14 cellular contexts compared by ENCODE assay signal in genomic region chr11:130227373-130227772, GRCh38.
DNase-seq lines count a peak whose midpoint lies in the region; TF ChIP-seq lines count a peak whose summit lies in the region.
"Had no signal": no experiment of that assay in that cellular context is flagged by ENCODE, and none has a peak within 500 bp of the region (broad histone marks: within the 10 kb centered on the region; RNA-seq: fewer than 3 reads in every experiment).

No MANE protein-coding gene starts in this region.

- peaks cover 10% of the 10 kb centered on the region for H3K4me1 Mint-ChIP-seq in activated naive CD8-positive, alpha-beta T cell (ENCODE audit: low read depth)
- H3K4me1 Mint-ChIP-seq in activated naive CD8-positive, alpha-beta T cell treated with anti-CD3 and anti-CD28 coated beads for 36 hours = peaks cover 5% of the 10 kb centered on the region
- H3K4me1 Mint-ChIP-seq in osteocyte (ENCODE audit: unreplicated experiment) = no peaks in the 10 kb centered on the region

- H3K4me3 Mint-ChIP-seq in activated naive CD8-positive, alpha-beta T cell = no peak overlapping the region
- no peak overlapping the region for H3K4me3 Mint-ChIP-seq in activated naive CD8-positive, alpha-beta T cell treated with anti-CD3 and anti-CD28 coated beads for 36 hours
- no peak overlapping the region for H3K4me3 Mint-ChIP-seq in osteocyte (ENCODE audit: unreplicated experiment)
- H3K4me3 Mint-ChIP-seq: CD4-positive, alpha-beta T cell; HFFc6 had no signal

- no peaks in the 10 kb centered on the region for H3K27me3 Mint-ChIP-seq in activated naive CD8-positive, alpha-beta T cell
- no peaks in the 10 kb centered on the region for H3K27me3 Mint-ChIP-seq in activated naive CD8-positive, alpha-beta T cell treated with anti-CD3 and anti-CD28 coated beads for 36 hours
- no peaks in the 10 kb centered on the region for H3K27me3 Mint-ChIP-seq in osteocyte (ENCODE audit: unreplicated experiment)
- H3K27me3 Mint-ChIP-seq: CD4-positive, alpha-beta T cell had no signal

- peak overlapping the region; percentile 22 for H3K27ac Mint-ChIP-seq in activated naive CD8-positive, alpha-beta T cell
- no peak overlapping the region for H3K27ac Mint-ChIP-seq in activated naive CD8-positive, alpha-beta T cell treated with anti-CD3 and anti-CD28 coated beads for 36 hours
- H3K27ac Mint-ChIP-seq in osteocyte (ENCODE audit: unreplicated experiment) = no peak overlapping the region
- H3K27ac Mint-ChIP-seq: CD4-positive, alpha-beta T cell; HFFc6 had no signal

- TF ChIP-seq CTCF in GM13976 (IDR thresholded peaks at IDR 0.05; ENCODE audit: borderline replicate concordance, control extremely low read depth, extremely low read depth, insufficient read depth, missing control alignments) (no peak), osteocyte (IDR thresholded peaks at IDR 0.05) (no peak)

- DNase-seq in activated naive CD8-positive, alpha-beta T cell treated with anti-CD3 and anti-CD28 coated beads for 36 hours = no peak
- DNase-seq in NCI-H526 treated with DMSO at 0.1 percent for 48 hours (lab: John Stamatoyannopoulos, UW) (peak; percentile 24), germinal center (ENCODE audit: low spot score) (peak; percentile 51), EL (no peak), GM13976 (ENCODE audit: low spot score) (no peak), osteocyte (ENCODE audit: extremely low spot score, unreplicated experiment) (no peak)
- DNase-seq: ACHN; Caco-2; CD4-positive, alpha-beta T cell; GDM1; GOT3; H7; HFFc6 had no signal

- no peaks in the 10 kb centered on the region for H3K9me3 Mint-ChIP-seq in activated naive CD8-positive, alpha-beta T cell (ENCODE audit: low read depth)
- no peaks in the 10 kb centered on the region for H3K9me3 Mint-ChIP-seq in activated naive CD8-positive, alpha-beta T cell treated with anti-CD3 and anti-CD28 coated beads for 36 hours
- no peaks in the 10 kb centered on the region for H3K9me3 Mint-ChIP-seq in osteocyte (ENCODE audit: unreplicated experiment)
- H3K9me3 Mint-ChIP-seq: CD4-positive, alpha-beta T cell; HFFc6 had no signal

- in situ Hi-C loops in GM13976 (cut with MboI; ENCODE audit: low sequenced_read_pairs, unreplicated experiment) = no loop called here

- peaks cover 4% of the 10 kb centered on the region for H3K36me3 Mint-ChIP-seq in activated naive CD8-positive, alpha-beta T cell
- H3K36me3 Mint-ChIP-seq in activated naive CD8-positive, alpha-beta T cell treated with anti-CD3 and anti-CD28 coated beads for 36 hours = peaks cover 3% of the 10 kb centered on the region
- H3K36me3 Mint-ChIP-seq in osteocyte (ENCODE audit: unreplicated experiment) = peaks cover 19% of the 10 kb centered on the region

Comparison
In these comparisons a context has a peak if more than half of its experiments do, and no peak if none do; other contexts are left out.
1. DNase-seq: peak in NCI-H526 treated with DMSO at 0.1 percent for 48 hours (single experiment) and germinal center (single experiment); none in activated naive CD8-positive, alpha-beta T cell treated with anti-CD3 and anti-CD28 coated beads for 36 hours (single experiment), EL (single experiment), GM13976 (single experiment) and osteocyte (single experiment).